In genomic region chr4:99949034-99949998, GRCh38 we compare ENCODE assay signal across 8 cellular contexts. TPM values are rescaled to one million over a fixed set of nuclear protein-coding genes. Genes with fewer than 3 reads are reported as not detected.
A peak's percentile ranks its signal among the peaks of the same experiment; 100 is the strongest.
DNase-seq lines count a peak whose midpoint lies in the region; TF ChIP-seq lines count a peak whose summit lies in the region.

No MANE protein-coding gene starts in this region.

- intact Hi-C loops in activated T-helper 2 cell treated with anti-CD3 and anti-CD28 coated beads, Interferon-gamma antibody, Interleukin-2, Interleukin-4, amounts not matched to agents 10 μg/mL and 5 μg/mL and 100 μg/mL, durations not matched to agents 14 hours and 24 hours and 36 hours (cut with micrococcal nuclease), result loop anchor here (1.0 to 10.0 kb wide), 8 partner anchors 55 to 1398 kb away; partner anchors contain the start of genes ADH5, LAMTOR3, METAP1 and PPP3CA

- peaks cover 31% of the 10 kb centered on the region for H3K4me1 Mint-ChIP-seq in activated T-helper 2 cell treated with anti-CD3 and anti-CD28 coated beads, Interferon-gamma antibody, Interleukin-2, Interleukin-4, amounts not matched to agents 10 μg/mL and 5 μg/mL and 100 μg/mL, durations not matched to agents 14 hours and 24 hours and 36 hours (ENCODE audit: low read depth)
- H3K4me1 Mint-ChIP-seq in nephron, result peaks cover 24% of the 10 kb centered on the region

- peak overlapping the region; percentile 82 for H3K4me3 ChIP-seq in LNCaP clone FGC (ENCODE audit: low read depth, low read length)

- no peaks in the 10 kb centered on the region for H3K9me3 Mint-ChIP-seq in activated T-helper 2 cell treated with anti-CD3 and anti-CD28 coated beads, Interferon-gamma antibody, Interleukin-2, Interleukin-4, amounts not matched to agents 10 μg/mL and 5 μg/mL and 100 μg/mL, durations not matched to agents 14 hours and 24 hours and 36 hours
- no peaks in the 10 kb centered on the region for H3K9me3 Mint-ChIP-seq in nephron

- DNase-seq in EH (ENCODE audit: low read depth) (peak; percentile 94), GOT3 (lab: John Stamatoyannopoulos, UW) (peak; percentile 2), LNCaP clone FGC (ENCODE audit: low read depth) (peak; percentile 84), RPMI7951 (ENCODE audit: low read depth) (peak; percentile 90), fibroblast of the conjunctiva (ENCODE audit: low read depth) (peak; percentile 92)
- DNase-seq in activated T-helper 2 cell treated with anti-CD3 and anti-CD28 coated beads, Interferon-gamma antibody, Interleukin-2, Interleukin-4, amounts not matched to agents 10 μg/mL and 5 μg/mL and 100 μg/mL, durations not matched to agents 14 hours and 24 hours and 36 hours (ENCODE audit: low spot score), result peak; percentile 87
- peak; percentile 90 for DNase-seq in stimulated activated naive CD4-positive, alpha-beta T cell treated with Interleukin-2 at 50 U/mL for 16 hours (lab: John Stamatoyannopoulos, UW)

- peak; percentile 87 for TF ChIP-seq CTCF in LNCaP clone FGC (IDR thresholded peaks at IDR 0.05; ENCODE audit: control insufficient read depth, extremely low read depth, insufficient read depth)
- peak; percentile 71 to 80 (median 80) for TF ChIP-seq CTCF in nephron (IDR thresholded peaks at IDR 0.05; ENCODE audit: unreplicated experiment in 3 of 3)

- no peak overlapping the region for H3K4me3 Mint-ChIP-seq in activated T-helper 2 cell treated with anti-CD3 and anti-CD28 coated beads, Interferon-gamma antibody, Interleukin-2, Interleukin-4, amounts not matched to agents 10 μg/mL and 5 μg/mL and 100 μg/mL, durations not matched to agents 14 hours and 24 hours and 36 hours (ENCODE audit: low read depth)
- H3K4me3 Mint-ChIP-seq in nephron, result no peak overlapping the region

- no peaks in the 10 kb centered on the region for H3K27me3 Mint-ChIP-seq in activated T-helper 2 cell treated with anti-CD3 and anti-CD28 coated beads, Interferon-gamma antibody, Interleukin-2, Interleukin-4, amounts not matched to agents 10 μg/mL and 5 μg/mL and 100 μg/mL, durations not matched to agents 14 hours and 24 hours and 36 hours (ENCODE audit: low read depth)
- H3K27me3 Mint-ChIP-seq in nephron (ENCODE audit: low read depth), result no peaks in the 10 kb centered on the region

- H3K36me3 Mint-ChIP-seq in activated T-helper 2 cell treated with anti-CD3 and anti-CD28 coated beads, Interferon-gamma antibody, Interleukin-2, Interleukin-4, amounts not matched to agents 10 μg/mL and 5 μg/mL and 100 μg/mL, durations not matched to agents 14 hours and 24 hours and 36 hours (ENCODE audit: low read depth), result peaks cover 31% of the 10 kb centered on the region
- peaks cover 3% of the 10 kb centered on the region for H3K36me3 Mint-ChIP-seq in nephron (ENCODE audit: low read depth)

- no peak overlapping the region for H3K27ac Mint-ChIP-seq in activated T-helper 2 cell treated with anti-CD3 and anti-CD28 coated beads, Interferon-gamma antibody, Interleukin-2, Interleukin-4, amounts not matched to agents 10 μg/mL and 5 μg/mL and 100 μg/mL, durations not matched to agents 14 hours and 24 hours and 36 hours
- no peak overlapping the region for H3K27ac Mint-ChIP-seq in nephron

RNA-seq across cellular contexts. Expression of gene H2AZ1, which starts 0.8 kb away (rescaled TPM):
- 1,240 and 1,294 TPM in 2 replicates for total RNA-seq in RPMI7951 (2014; rRNA removed; shearing (Covaris generic))
- total RNA-seq in activated T-helper 2 cell treated with anti-CD3 and anti-CD28 coated beads, Interferon-gamma antibody, Interleukin-2, Interleukin-4, amounts not matched to agents 10 μg/mL and 5 μg/mL and 100 μg/mL, durations not matched to agents 14 hours and 24 hours and 36 hours, result 446 and 466 TPM in 2 replicates

RNA-seq across cellular contexts. Expression of gene DNAJB14, which starts 2.9 kb away (rescaled TPM):
- total RNA-seq in RPMI7951 (2014; rRNA removed; shearing (Covaris generic)), result 24.1 and 27.3 TPM in 2 replicates
- 45.8 and 49.9 TPM in 2 replicates for total RNA-seq in activated T-helper 2 cell treated with anti-CD3 and anti-CD28 coated beads, Interferon-gamma antibody, Interleukin-2, Interleukin-4, amounts not matched to agents 10 μg/mL and 5 μg/mL and 100 μg/mL, durations not matched to agents 14 hours and 24 hours and 36 hours

RNA-seq across cellular contexts. Expression of gene LAMTOR3, which starts 55.1 kb away (rescaled TPM):
- 57.4 and 58.9 TPM in 2 replicates for total RNA-seq in RPMI7951 (2014; rRNA removed; shearing (Covaris generic))
- total RNA-seq in activated T-helper 2 cell treated with anti-CD3 and anti-CD28 coated beads, Interferon-gamma antibody, Interleukin-2, Interleukin-4, amounts not matched to agents 10 μg/mL and 5 μg/mL and 100 μg/mL, durations not matched to agents 14 hours and 24 hours and 36 hours, result 27.1 and 28.8 TPM in 2 replicates

Comparison
In these comparisons a context has a peak if more than half of its experiments do, and no peak if none do; other contexts are left out.
1. Peak in every context shown above with its lines: DNase-seq and H3K4me3 ChIP-seq.
2. DNase-seq: peak in every context shown above with its lines; median percentile 94 in EH; 92 in fibroblast of the conjunctiva; 90 in RPMI7951; 90 in stimulated activated naive CD4-positive, alpha-beta T cell treated with Interleukin-2 at 50 U/mL for 16 hours; 87 in activated T-helper 2 cell treated with anti-CD3 and anti-CD28 coated beads, Interferon-gamma antibody, Interleukin-2, Interleukin-4, amounts not matched to agents 10 μg/mL and 5 μg/mL and 100 μg/mL, durations not matched to agents 14 hours and 24 hours and 36 hours; 84 in LNCaP clone FGC; 2 in GOT3.